7 cellular contexts compared by ENCODE assay signal in genomic region chr7:29993169-29993568, GRCh38.
"Had no signal": no experiment of that assay in that cellular context is flagged by ENCODE, and none has a peak within 500 bp of the region (broad histone marks: within the 10 kb centered on the region; RNA-seq: fewer than 3 reads in every experiment).

No MANE protein-coding gene starts in this region.

- H3K4me3 ChIP-seq: GM23338, HAP-1, K562 had no signal

- H3K36me3 ChIP-seq: HAP-1 had no signal

- H2AFZ ChIP-seq: GM23338 had no signal

- DNase-seq: HFFc6, IMR-90, Kasumi-1, KG1 had no signal

- H3K4me2 ChIP-seq: GM23338 had no signal

- H3K4me3 Mint-ChIP-seq: GM23338, HFFc6 had no signal

- ATAC-seq: GM23338, K562 had no signal

- H3K27ac Mint-ChIP-seq: GM23338, HFFc6 had no signal
